1 cellular context compared by ENCODE assay signal in genomic region chr5:169052207-169052606, GRCh38.
TF ChIP-seq lines count a peak whose summit lies in the region.

No MANE protein-coding gene starts in this region.

TF ChIP-seq in GM23338, 12 proteins besides CTCF, POLR2A, EP300 and RAD21 (continued from another document):
- no peak for TF ChIP-seq REST (IDR thresholded peaks at IDR 0.05; ENCODE audit: unreplicated experiment)
- TF ChIP-seq ZNF331 (CRISPR knock-in tag; IDR thresholded peaks at IDR 0.05; ENCODE audit: low read depth), result no peak
- TF ChIP-seq EZH2 (IDR thresholded peaks at IDR 0.05; ENCODE audit: low read depth, unreplicated experiment), result no peak
- no peak for TF ChIP-seq EZH2phosphoT487 (IDR thresholded peaks at IDR 0.05; ENCODE audit: unreplicated experiment)
- TF ChIP-seq NANOG (IDR thresholded peaks at IDR 0.05; ENCODE audit: borderline replicate concordance), result no peak
- TF ChIP-seq ETS1 (IDR thresholded peaks at IDR 0.05), result no peak
- no peak for TF ChIP-seq POLR2AphosphoS5 (IDR thresholded peaks at IDR 0.05; ENCODE audit: low read depth)
- TF ChIP-seq ZNF114 (CRISPR knock-in tag; IDR thresholded peaks at IDR 0.05), result no peak
